In the genomic region with DNA sequence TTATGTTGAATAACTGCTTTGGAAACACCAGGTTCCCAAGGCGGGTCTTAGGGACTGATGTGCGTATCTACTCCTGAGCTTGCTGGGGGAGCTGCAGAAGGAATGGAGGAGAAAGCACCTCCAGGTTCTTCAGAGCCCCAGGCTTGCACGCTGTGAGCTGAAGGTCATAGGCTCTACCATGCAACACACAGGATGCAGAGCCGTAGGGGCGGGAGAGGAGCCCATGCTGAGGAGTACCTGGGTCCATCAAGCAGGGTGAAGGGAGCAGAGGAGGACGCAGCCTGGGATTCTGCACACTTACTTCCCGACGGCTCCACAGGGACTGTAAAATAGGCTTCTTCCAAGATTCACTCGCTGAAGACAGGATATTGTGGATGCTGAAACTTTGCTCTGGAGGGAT, we compare ENCODE assay signal across 8 cellular contexts.
"Had no signal": no experiment of that assay in that cellular context is flagged by ENCODE, and none has a peak within 500 bp of the region (broad histone marks: within the 10 kb centered on the region; RNA-seq: fewer than 3 reads in every experiment).

No MANE protein-coding gene starts in this region.

- H3K4me1 Mint-ChIP-seq: IgD-negative memory B cell had no signal

- H3K27ac Mint-ChIP-seq: IgD-negative memory B cell had no signal

- H3K27me3 Mint-ChIP-seq: IgD-negative memory B cell had no signal

- H3K36me3 Mint-ChIP-seq: IgD-negative memory B cell had no signal

- H3K4me3 Mint-ChIP-seq: IgD-negative memory B cell had no signal

- H3K4me3 ChIP-seq: K562 had no signal

- FAIRE-seq: HepG2, HTR-8/SVneo, K562 had no signal

- ATAC-seq: HepG2, K562 had no signal

- DNase-seq: IMR-90, KBM-7, KG1 had no signal

- H3K27ac ChIP-seq: HL-60 had no signal
